In the genomic region with DNA sequence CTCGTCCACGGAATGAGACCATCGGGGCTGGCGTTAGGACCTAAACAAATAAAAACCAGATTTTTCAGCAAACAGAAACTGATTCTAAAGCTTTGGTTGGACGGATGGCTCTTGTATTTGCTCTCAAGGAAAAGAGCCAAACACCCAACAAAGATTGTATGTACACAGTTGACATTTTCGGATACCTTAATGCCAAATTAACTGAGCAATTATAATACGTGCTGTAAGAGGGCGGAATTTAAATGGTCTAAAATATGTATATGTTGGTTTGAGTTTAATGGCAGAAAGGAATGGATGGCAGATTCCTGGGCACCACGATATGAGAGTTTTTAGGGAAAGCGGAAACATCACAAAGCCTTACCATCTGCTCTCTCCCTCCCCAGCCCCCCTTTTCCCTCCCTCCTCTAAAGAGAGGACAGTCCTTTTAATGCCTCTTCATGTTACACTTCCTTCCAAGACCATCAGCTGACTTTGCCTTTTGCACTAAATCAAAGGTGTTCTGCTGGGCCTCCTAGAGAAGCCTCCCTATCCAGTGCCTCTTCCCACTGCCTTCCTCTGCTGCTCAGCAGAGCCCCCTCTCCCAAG, we compare ENCODE assay signal across 11 cellular contexts. TPM values are rescaled to one million over a fixed set of nuclear protein-coding genes. Genes with fewer than 3 reads are reported as not detected.
DNase-seq lines count a peak whose midpoint lies in the region; ATAC-seq and TF ChIP-seq lines count a peak whose summit lies in the region.
"Had no signal": no experiment of that assay in that cellular context is flagged by ENCODE, and none has a peak within 500 bp of the region (broad histone marks: within the 10 kb centered on the region; RNA-seq: fewer than 3 reads in every experiment).

No MANE protein-coding gene starts in this region.

- peak overlapping the region in 6 of 10 experiments; percentile 30 to 49 (median 42); a peak in 8 of 20 replicates for H3K4me3 ChIP-seq in BLaER1 treated with 17β-estradiol and CSF1 and Interleukin-3, amounts not matched to agents 10 nM and 100 nM
- no peak overlapping the region for H3K4me3 ChIP-seq in mesenchymal stem cell (ENCODE audit: insufficient read depth in 1 of 2, low read depth in 1 of 2, low read length in 2 of 2)

- H3K23ac ChIP-seq in mesenchymal stem cell (ENCODE audit: low read length in 2 of 2), result no peak overlapping the region

- peaks cover 12% of the 10 kb centered on the region for H3K79me1 ChIP-seq in mesenchymal stem cell (replicated peaks; ENCODE audit: low read length, poor library complexity, severe bottlenecking)

- no peak overlapping the region for H3K4me3 Mint-ChIP-seq in activated T-helper 1 cell treated with anti-CD3 and anti-CD28 coated beads, Interleukin-12 subunit alpha, Interleukin-12 subunit beta, Interleukin-2, Interleukin-4 antibody, amounts not matched to agents 30 ng/mL and 10 ng/mL and 1 ng/mL, durations not matched to agents 14 hours and 24 hours and 36 hours

- peaks cover 83% of the 10 kb centered on the region for H3K36me3 Mint-ChIP-seq in activated T-helper 1 cell treated with anti-CD3 and anti-CD28 coated beads, Interleukin-12 subunit alpha, Interleukin-12 subunit beta, Interleukin-2, Interleukin-4 antibody, amounts not matched to agents 30 ng/mL and 10 ng/mL and 1 ng/mL, durations not matched to agents 14 hours and 24 hours and 36 hours (ENCODE audit: low read depth)

- peaks cover 0 to 25% (median 13%) of the 10 kb centered on the region in 11 experiments; a peak in 20 of 22 replicates for H3K9me3 ChIP-seq in BLaER1 treated with 17β-estradiol and CSF1 and Interleukin-3, amounts not matched to agents 10 nM and 100 nM (replicated peaks in 1 of 11)
- H3K9me3 ChIP-seq in mesenchymal stem cell (ENCODE audit: control insufficient read depth, low read length), result no peaks in the 10 kb centered on the region

- no peak overlapping the region for H3K14ac ChIP-seq in mesenchymal stem cell (ENCODE audit: low read length in 2 of 2)

- peaks cover 75 to 100% (median 90%) of the 10 kb centered on the region in 11 experiments for H3K36me3 ChIP-seq in BLaER1 treated with 17β-estradiol and CSF1 and Interleukin-3, amounts not matched to agents 10 nM and 100 nM
- H3K36me3 ChIP-seq in mesenchymal stem cell (ENCODE audit: control insufficient read depth in 1 of 2, insufficient read depth in 2 of 2, low read depth in 1 of 2, low read length in 2 of 2), result peaks cover 40 to 100% of the 10 kb centered on the region in 2 experiments

- 82% methylated on average over 10 of the region's 10 CpGs for whole genome bisulfite sequencing in mesenchymal stem cell

- no peak overlapping the region for H4K8ac ChIP-seq in mesenchymal stem cell (ENCODE audit: low read length)

- H3K27me3 Mint-ChIP-seq in activated T-helper 1 cell treated with anti-CD3 and anti-CD28 coated beads, Interleukin-12 subunit alpha, Interleukin-12 subunit beta, Interleukin-2, Interleukin-4 antibody, amounts not matched to agents 30 ng/mL and 10 ng/mL and 1 ng/mL, durations not matched to agents 14 hours and 24 hours and 36 hours (ENCODE audit: insufficient read depth), result no peaks in the 10 kb centered on the region

- in situ Hi-C loops in GM18951 (cut with MboI; ENCODE audit: low sequenced_read_pairs, unreplicated experiment), result no loop called here

- no peak for DNase-seq in activated T-helper 1 cell treated with anti-CD3 and anti-CD28 coated beads, Interleukin-12 subunit alpha, Interleukin-12 subunit beta, Interleukin-2, Interleukin-4 antibody, amounts not matched to agents 30 ng/mL and 10 ng/mL and 1 ng/mL, durations not matched to agents 14 hours and 24 hours and 36 hours (ENCODE audit: low spot score)
- DNase-seq in mesenchymal stem cell (no peak), DMS 273 (lab: John Stamatoyannopoulos, UW; ENCODE audit: unreplicated experiment) (no peak), COLO829 (ENCODE audit: low spot score) (no peak)
- no peak for DNase-seq in NK-92 treated with Interleukin-12 subunit alpha and Interleukin-12 subunit beta, amount 100 ng/mL, for 24 hours (lab: John Stamatoyannopoulos, UW)
- DNase-seq: activated CD4-positive, alpha-beta T cell treated with anti-CD3 and anti-CD28 coated beads for 1 hour; GDM1; occipital lobe had no signal

- H3K27me3 ChIP-seq in BLaER1 treated with 17β-estradiol and CSF1 and Interleukin-3, amounts not matched to agents 10 nM and 100 nM, result no peaks in the 10 kb centered on the region
- H3K27me3 ChIP-seq in mesenchymal stem cell (ENCODE audit: control insufficient read depth in 1 of 2, insufficient read depth in 1 of 2, low read length in 2 of 2), result no peaks in the 10 kb centered on the region

- no peak overlapping the region for H2AK5ac ChIP-seq in mesenchymal stem cell (ENCODE audit: low read length, severe bottlenecking)

- peak overlapping the region; percentile 2 to 91 (median 84); a peak in 20 of 22 replicates for H3K27ac ChIP-seq in BLaER1 treated with 17β-estradiol and CSF1 and Interleukin-3, amounts not matched to agents 10 nM and 100 nM
- H3K27ac ChIP-seq in mesenchymal stem cell (ENCODE audit: low read length, poor library complexity, severe bottlenecking), result peak overlapping the region; percentile 73

- H4K20me1 ChIP-seq in BLaER1 treated with 17β-estradiol and CSF1 and Interleukin-3, amounts not matched to agents 10 nM and 100 nM, result peaks cover 0 to 14% (median 0%) of the 10 kb centered on the region in 11 experiments; a peak in 2 of 22 replicates

- H3K18ac ChIP-seq in mesenchymal stem cell (ENCODE audit: low read depth in 1 of 2, low read length in 2 of 2), result no peak overlapping the region

- peaks cover 27 to 52% (median 42%) of the 10 kb centered on the region in 10 experiments for H3K4me1 ChIP-seq in BLaER1 treated with 17β-estradiol and CSF1 and Interleukin-3, amounts not matched to agents 10 nM and 100 nM
- peaks cover 11% of the 10 kb centered on the region for H3K4me1 ChIP-seq in mesenchymal stem cell (ENCODE audit: control insufficient read depth, insufficient read depth, low read depth, low read length)

- H2AFZ ChIP-seq in mesenchymal stem cell (ENCODE audit: low read depth, low read length), result no peak overlapping the region

- no peak overlapping the region for H2BK120ac ChIP-seq in mesenchymal stem cell (ENCODE audit: low read depth, low read length)

- no peak overlapping the region for H3K4ac ChIP-seq in mesenchymal stem cell (ENCODE audit: low read depth in 1 of 2, low read length in 2 of 2)

- no peak for ATAC-seq in GM19452 (IDR thresholded peaks at IDR 0.05; ENCODE audit: unreplicated experiment)

- no peak overlapping the region for H2BK12ac ChIP-seq in mesenchymal stem cell (ENCODE audit: low read length in 2 of 2)

- H4K91ac ChIP-seq in mesenchymal stem cell (ENCODE audit: low read length), result no peak overlapping the region

- H3K4me1 Mint-ChIP-seq in activated T-helper 1 cell treated with anti-CD3 and anti-CD28 coated beads, Interleukin-12 subunit alpha, Interleukin-12 subunit beta, Interleukin-2, Interleukin-4 antibody, amounts not matched to agents 30 ng/mL and 10 ng/mL and 1 ng/mL, durations not matched to agents 14 hours and 24 hours and 36 hours (ENCODE audit: low read depth), result peaks cover 77% of the 10 kb centered on the region

- peak overlapping the region; percentile 86 for H3K27ac Mint-ChIP-seq in activated T-helper 1 cell treated with anti-CD3 and anti-CD28 coated beads, Interleukin-12 subunit alpha, Interleukin-12 subunit beta, Interleukin-2, Interleukin-4 antibody, amounts not matched to agents 30 ng/mL and 10 ng/mL and 1 ng/mL, durations not matched to agents 14 hours and 24 hours and 36 hours

- peak; percentile 22 for TF ChIP-seq POLR2A in GM18951 (IDR thresholded peaks at IDR 0.05; ENCODE audit: extremely low read depth, insufficient read depth, insufficient read length)

- no peak overlapping the region for H2BK15ac ChIP-seq in mesenchymal stem cell (ENCODE audit: low read depth, poor library complexity, severe bottlenecking)

- no peaks in the 10 kb centered on the region for H3K9me3 Mint-ChIP-seq in activated T-helper 1 cell treated with anti-CD3 and anti-CD28 coated beads, Interleukin-12 subunit alpha, Interleukin-12 subunit beta, Interleukin-2, Interleukin-4 antibody, amounts not matched to agents 30 ng/mL and 10 ng/mL and 1 ng/mL, durations not matched to agents 14 hours and 24 hours and 36 hours

- H2BK5ac ChIP-seq in mesenchymal stem cell (ENCODE audit: low read depth, low read length, poor library complexity, severe bottlenecking), result peak overlapping the region; percentile 71

- intact Hi-C loops in activated T-helper 1 cell treated with anti-CD3 and anti-CD28 coated beads, Interleukin-12 subunit alpha, Interleukin-12 subunit beta, Interleukin-2, Interleukin-4 antibody, amounts not matched to agents 30 ng/mL and 10 ng/mL and 1 ng/mL, durations not matched to agents 14 hours and 24 hours and 36 hours (cut with micrococcal nuclease), result no loop called here

- peak overlapping the region; percentile 62 to 93 (median 83) for H3K4me2 ChIP-seq in BLaER1 treated with 17β-estradiol and CSF1 and Interleukin-3, amounts not matched to agents 10 nM and 100 nM
- H3K4me2 ChIP-seq in mesenchymal stem cell (ENCODE audit: low read length, poor library complexity, severe bottlenecking), result no peak overlapping the region

- H3K9ac ChIP-seq in BLaER1 treated with 17β-estradiol and CSF1 and Interleukin-3, amounts not matched to agents 10 nM and 100 nM, result peak overlapping the region in 10 of 11 experiments; percentile 33 to 81 (median 74); a peak in 18 of 22 replicates
- H3K9ac ChIP-seq in mesenchymal stem cell (ENCODE audit: low read length), result no peak overlapping the region

RNA-seq across cellular contexts. Expression of gene STAT1, which starts 33.2 kb away (rescaled TPM):
- total RNA-seq in activated T-helper 1 cell treated with anti-CD3 and anti-CD28 coated beads, Interleukin-12 subunit alpha, Interleukin-12 subunit beta, Interleukin-2, Interleukin-4 antibody, amounts not matched to agents 30 ng/mL and 10 ng/mL and 1 ng/mL, durations not matched to agents 14 hours and 24 hours and 36 hours, result 129 and 136 TPM in 2 replicates
- polyA plus RNA-seq in mesenchymal stem cell (2013, experiment 1 of 2), result 77.9 TPM
- 78.1 TPM for polyA plus RNA-seq in mesenchymal stem cell (2013, experiment 2 of 2)

Comparison
In these comparisons a context has a peak if more than half of its experiments do, and no peak if none do; other contexts are left out.
1. H3K4me3 ChIP-seq: peak in BLaER1 treated with 17β-estradiol and CSF1 and Interleukin-3, amounts not matched to agents 10 nM and 100 nM (6 of 10); none in mesenchymal stem cell (0 of 2).